In the genomic region with DNA sequence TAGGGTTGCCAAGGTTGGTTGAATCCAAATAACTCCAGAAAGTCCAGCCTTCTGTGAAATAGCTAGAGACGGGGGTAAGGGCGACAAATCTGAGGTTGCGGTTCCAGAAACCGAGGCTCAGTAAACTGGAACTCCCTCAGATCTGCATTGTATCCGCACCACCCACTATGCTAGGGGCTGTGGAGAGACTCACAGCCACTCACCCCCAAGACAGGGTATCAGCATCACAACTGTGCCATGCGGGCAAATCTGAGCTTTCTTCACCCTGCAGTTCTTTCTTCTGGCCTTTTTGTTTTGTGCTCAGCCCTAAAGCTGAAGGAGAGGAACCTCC, we compare ENCODE assay signal across 8 cellular contexts. TPM values are rescaled to one million over a fixed set of nuclear protein-coding genes. Genes with fewer than 3 reads are reported as not detected.
A peak's percentile ranks its signal among the peaks of the same experiment; 100 is the strongest.
DNase-seq lines count a peak whose midpoint lies in the region; ATAC-seq and TF ChIP-seq lines count a peak whose summit lies in the region.

No MANE protein-coding gene starts in this region.

- WGBS in IMR-90 (ENCODE audit: extremely low coverage in 2 of 2, insufficient read length in 1 of 2), 2 experiments: 59% methylated on average over 3 of the region's 6 CpGs; no CpG with 5 or more reads in 1 of the 2 experiments

- 0 out of 2 replicates have a peak, but pooled peaks cover 8% of the 10 kb centered on the region for H4K20me1 ChIP-seq in IMR-90 (ENCODE audit: insufficient read depth, low read length)

- no peak for TF ChIP-seq CTCF in AG10803 (conservative IDR thresholded peaks at IDR 0.05; ENCODE audit: low read length)
- TF ChIP-seq CTCF in IMR-90 (conservative IDR thresholded peaks at IDR 0.05; ENCODE audit: low read depth, low read length): no peak

- H3K14ac ChIP-seq in IMR-90 (replicated peaks; ENCODE audit: low read depth, low read length): no peak overlapping the region

- POLR2A ChIA-PET in IMR-90 (lab: Charles Lee; ENCODE audit: unreplicated experiment): no interaction called here

- DNase-seq in AG10803 (ENCODE audit: low read depth) (no peak), IMR-90 (no peak), caudate nucleus (lab: John Stamatoyannopoulos, UW) (no peak), NCI-H226 (no peak), NCI-H2107 (lab: John Stamatoyannopoulos, UW) (no peak), superior temporal gyrus (ENCODE audit: extremely low spot score) (no peak)

- no peak overlapping the region for H2BK15ac ChIP-seq in IMR-90 (ENCODE audit: low read depth, low read length)

- no peak overlapping the region for H2AFZ ChIP-seq in IMR-90 (replicated peaks; ENCODE audit: low read length, poor library complexity)

- H3K9me3 ChIP-seq in IMR-90 (ENCODE audit: control insufficient read depth, insufficient read depth, low read length) (no peaks in the 10 kb centered on the region), muscle layer of colon (ENCODE audit: low read length) (no peaks in the 10 kb centered on the region)

- dilution Hi-C loops in IMR-90 (cut with HindIII; ENCODE audit: low sequenced_read_pairs, unreplicated experiment): no loop called here

- H2AK5ac ChIP-seq in IMR-90 (ENCODE audit: low read depth, low read length): no peak overlapping the region

- H3K27me3 ChIP-seq in IMR-90 (ENCODE audit: control insufficient read depth, insufficient read depth, low read length): no peaks in the 10 kb centered on the region; the same call in 1 of the 2 replicates
- H3K27me3 ChIP-seq in muscle layer of colon (ENCODE audit: control insufficient read depth in 1 of 2, insufficient read depth in 2 of 2, low read length in 2 of 2): no peaks in the 10 kb centered on the region

- H3K27ac ChIP-seq in IMR-90 (ENCODE audit: insufficient read depth, low read length) (no peak overlapping the region), caudate nucleus (ENCODE audit: low read depth, low read length) (peak overlapping the region; percentile 2), muscle layer of colon (ENCODE audit: low read depth, low read length) (no peak overlapping the region)

- BruUV-seq in IMR-90 (replicated peaks; lab: Mats Ljungman, UMichigan): no TSS peak

- no peaks in the 10 kb centered on the region for H3K36me3 ChIP-seq in IMR-90 (ENCODE audit: control insufficient read depth, insufficient read depth, low read length)
- H3K36me3 ChIP-seq in muscle layer of colon (ENCODE audit: insufficient read depth, low read length): no peaks in the 10 kb centered on the region

- intact Hi-C loops in IMR-90 (cut with micrococcal nuclease): no loop called here

- no peak overlapping the region for H3K4ac ChIP-seq in IMR-90 (ENCODE audit: low read depth, low read length)

- no peak overlapping the region for H2BK120ac ChIP-seq in IMR-90 (ENCODE audit: low read depth, low read length)

- CTCF ChIA-PET in IMR-90 (lab: Yijun Ruan, JAX): interaction anchor here (0.8 kb wide), 1 partner anchor 44 kb away, joined by 4 read pairs; no protein-coding TSS in a partner anchor

- H3K9ac ChIP-seq in IMR-90 (ENCODE audit: low read depth, low read length) (no peak overlapping the region), muscle layer of colon (ENCODE audit: low read length) (peak overlapping the region; percentile 27)

- no peak overlapping the region for H4K91ac ChIP-seq in IMR-90 (ENCODE audit: insufficient read depth, low read depth, low read length)

- H2BK20ac ChIP-seq in IMR-90 (ENCODE audit: low read depth, low read length): no peak overlapping the region

- no peak overlapping the region for H4K8ac ChIP-seq in IMR-90 (ENCODE audit: low read depth in 2 of 2, low read length in 2 of 2)

- peak overlapping the region; percentile 43; the same call in 1 of the 2 replicates for H3K23ac ChIP-seq in IMR-90 (ENCODE audit: low read depth, low read length)

- H3K4me3 ChIP-seq in AG10803 (ENCODE audit: low read length) (peak overlapping the region; percentile 58), IMR-90 (ENCODE audit: insufficient read depth, low read depth, low read length) (no peak overlapping the region), muscle layer of colon (ENCODE audit: low read depth in 1 of 2, low read length in 2 of 2) (peak overlapping the region in 1 of 2 donors; percentile 43)

- peak overlapping the region; percentile 59; the same call in 1 of the 2 replicates for H3K4me2 ChIP-seq in IMR-90 (ENCODE audit: low read depth, low read length)

- no peak overlapping the region for H3K56ac ChIP-seq in IMR-90 (ENCODE audit: extremely low read depth, insufficient read depth, low read length)

- no peak overlapping the region for H2BK5ac ChIP-seq in IMR-90 (ENCODE audit: low read depth, low read length, poor library complexity, severe bottlenecking)

- H4K5ac ChIP-seq in IMR-90 (ENCODE audit: low read depth, low read length): no peak overlapping the region

- TF ChIP-seq RAD21 in IMR-90 (IDR thresholded peaks at IDR 0.05; ENCODE audit: low read length): no peak

- H3K79me1 ChIP-seq in IMR-90 (ENCODE audit: low read depth in 1 of 2, low read length in 2 of 2): no peaks in the 10 kb centered on the region; a peak in 1 of 4 replicates

- peak overlapping the region; percentile 43 for H2AK9ac ChIP-seq in IMR-90 (replicated peaks; ENCODE audit: low read depth, low read length, poor library complexity)

- in situ Hi-C loops in IMR-90 (cut with MboI; ENCODE audit: low sequenced_read_pairs): no loop called here

- H3K9me1 ChIP-seq in IMR-90 (ENCODE audit: insufficient read depth, low read length): peaks cover 3% of the 10 kb centered on the region; the same call in 1 of the 2 replicates

- no peak for TF ChIP-seq POLR2A in IMR-90 (IDR thresholded peaks at IDR 0.05; ENCODE audit: low read depth, low read length)

- H3K18ac ChIP-seq in IMR-90 (ENCODE audit: low read depth, low read length): no peak overlapping the region

- ATAC-seq in IMR-90 (ENCODE audit: low read depth) (no peak), HG03520 (IDR thresholded peaks at IDR 0.05; ENCODE audit: unreplicated experiment) (no peak)

- peaks cover 5% of the 10 kb centered on the region for H3K4me1 ChIP-seq in IMR-90 (ENCODE audit: control insufficient read depth, insufficient read depth, low read length)
- H3K4me1 ChIP-seq in muscle layer of colon (ENCODE audit: insufficient read depth, low read length): no peaks in the 10 kb centered on the region

TF ChIP-seq in IMR-90, 13 proteins besides CTCF, POLR2A, EP300 and RAD21:
- TF ChIP-seq SMC3 (IDR thresholded peaks at IDR 0.05; ENCODE audit: low read depth, low read length) (no peak), CEBPB (IDR thresholded peaks at IDR 0.05; ENCODE audit: low read depth, low read length) (no peak), CHD1 (IDR thresholded peaks at IDR 0.05; ENCODE audit: low read depth, low read length) (no peak), MAZ (IDR thresholded peaks at IDR 0.05; ENCODE audit: borderline replicate concordance, low read depth, low read length) (no peak), FOS (IDR thresholded peaks at IDR 0.05; ENCODE audit: low read depth, low read length) (no peak)
- TF ChIP-seq, protein P1, sequence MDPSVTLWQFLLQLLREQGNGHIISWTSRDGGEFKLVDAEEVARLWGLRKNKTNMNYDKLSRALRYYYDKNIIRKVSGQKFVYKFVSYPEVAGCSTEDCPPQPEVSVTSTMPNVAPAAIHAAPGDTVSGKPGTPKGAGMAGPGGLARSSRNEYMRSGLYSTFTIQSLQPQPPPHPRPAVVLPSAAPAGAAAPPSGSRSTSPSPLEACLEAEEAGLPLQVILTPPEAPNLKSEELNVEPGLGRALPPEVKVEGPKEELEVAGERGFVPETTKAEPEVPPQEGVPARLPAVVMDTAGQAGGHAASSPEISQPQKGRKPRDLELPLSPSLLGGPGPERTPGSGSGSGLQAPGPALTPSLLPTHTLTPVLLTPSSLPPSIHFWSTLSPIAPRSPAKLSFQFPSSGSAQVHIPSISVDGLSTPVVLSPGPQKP (IDR thresholded peaks at IDR 0.05; ENCODE audit: borderline replicate concordance, low read depth, low read length): no peak
- TF ChIP-seq, protein P2, sequence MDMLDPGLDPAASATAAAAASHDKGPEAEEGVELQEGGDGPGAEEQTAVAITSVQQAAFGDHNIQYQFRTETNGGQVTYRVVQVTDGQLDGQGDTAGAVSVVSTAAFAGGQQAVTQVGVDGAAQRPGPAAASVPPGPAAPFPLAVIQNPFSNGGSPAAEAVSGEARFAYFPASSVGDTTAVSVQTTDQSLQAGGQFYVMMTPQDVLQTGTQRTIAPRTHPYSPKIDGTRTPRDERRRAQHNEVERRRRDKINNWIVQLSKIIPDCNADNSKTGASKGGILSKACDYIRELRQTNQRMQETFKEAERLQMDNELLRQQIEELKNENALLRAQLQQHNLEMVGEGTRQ (IDR thresholded peaks at IDR 0.05; ENCODE audit: low read depth, low read length): no peak

RNA-seq across cellular contexts. Expression of a gene that starts 0.6 kb away (rescaled TPM):
- total RNA-seq in IMR-90 (2012; rRNA removed): 4.7 and 5.4 TPM in 2 replicates
- polyA plus RNA-seq in IMR-90 (2012; rRNA removed): 2.7 and 3.5 TPM in 2 replicates
- polyA plus RNA-seq in IMR-90 (2012; cell fraction: cytosol; rRNA removed): 0.97 and 1.3 TPM in 2 replicates
- polyA plus RNA-seq in IMR-90 (2012; cell fraction: nucleus; rRNA removed; ENCODE audit: low replicate concordance): 1.2 and 5.4 TPM in 2 replicates

RNA-seq across cellular contexts. Expression of a gene that starts 51.6 kb away (rescaled TPM):
- 4.7 and 6.9 TPM in 2 replicates for total RNA-seq in IMR-90 (2012; rRNA removed)
- polyA plus RNA-seq in IMR-90 (2012; rRNA removed): 9.0 and 11.3 TPM in 2 replicates
- 2.1 and 2.3 TPM in 2 replicates for polyA plus RNA-seq in IMR-90 (2012; cell fraction: cytosol; rRNA removed)
- polyA plus RNA-seq in IMR-90 (2012; cell fraction: nucleus; rRNA removed; ENCODE audit: low replicate concordance): 5.0 and 28.0 TPM in 2 replicates
